Comparison of ENCODE assay signal across 21 cellular contexts in genomic region chr17:78683031-78683961, GRCh38.
DNase-seq lines count a peak whose midpoint lies in the region; ATAC-seq, FAIRE-seq and TF ChIP-seq lines count a peak whose summit lies in the region.
"Had no signal": no experiment of that assay in that cellular context is flagged by ENCODE, and none has a peak within 500 bp of the region (broad histone marks: within the 10 kb centered on the region; RNA-seq: fewer than 3 reads in every experiment).

No MANE protein-coding gene starts in this region.

- CTCF ChIA-PET in RWPE1 (lab: Yijun Ruan, JAX): no interaction called here

- H3K4me3 Mint-ChIP-seq in activated T-cell treated with anti-CD3 and anti-CD28 coated beads, Interleukin-2, amount 50 U/mL, for 72 hours: no peak overlapping the region
- no peak overlapping the region for H3K4me3 Mint-ChIP-seq in dendritic cell treated with granulocyte-macrophage colony-stimulating factor and Interleukin-4, amounts not matched to agents 40 ng/mL and 50 ng/mL, for 4 days
- no peak overlapping the region for H3K4me3 Mint-ChIP-seq in stimulated activated effector memory CD8-positive, alpha-beta T cell treated with anti-CD3 and anti-CD28 coated beads, Interleukin-12 subunit alpha, Interleukin-12 subunit beta, amount 100 ng/mL, for 72 hours

- peak overlapping the region; percentile 38; the same call in 1 of the 2 replicates for H3K27ac ChIP-seq in RWPE1
- peak overlapping the region in 7 of 59 donors; percentile 2 to 48 (median 12) for H3K27ac ChIP-seq in dorsolateral prefrontal cortex
- H3K27ac ChIP-seq: brain microvascular endothelial cell, right atrium auricular region had no signal

- H3K4me3 ChIP-seq in dorsolateral prefrontal cortex: no peak overlapping the region
- H3K4me3 ChIP-seq: K562, mucosa of descending colon, right atrium auricular region had no signal

- H3K9me3 Mint-ChIP-seq in activated T-cell treated with anti-CD3 and anti-CD28 coated beads, Interleukin-2, amount 50 U/mL, for 72 hours: no peaks in the 10 kb centered on the region
- H3K9me3 Mint-ChIP-seq in dendritic cell treated with granulocyte-macrophage colony-stimulating factor and Interleukin-4, amounts not matched to agents 40 ng/mL and 50 ng/mL, for 4 days: no peaks in the 10 kb centered on the region
- no peaks in the 10 kb centered on the region for H3K9me3 Mint-ChIP-seq in stimulated activated effector memory CD8-positive, alpha-beta T cell treated with anti-CD3 and anti-CD28 coated beads, Interleukin-12 subunit alpha, Interleukin-12 subunit beta, amount 100 ng/mL, for 72 hours

- POLR2A ChIA-PET in RWPE1 (lab: Yijun Ruan, JAX; ENCODE audit: low non-redundant PET): no interaction called here

- TF ChIP-seq CTCF in RWPE1 (conservative IDR thresholded peaks at IDR 0.05; ENCODE audit: low read depth): no peak
- no peak for TF ChIP-seq CTCF in dorsolateral prefrontal cortex (IDR thresholded peaks at IDR 0.05 in 54 of 56, conservative IDR thresholded peaks at IDR 0.05 in 2 of 56; ENCODE audit: low read depth in 1 of 56, partially characterized antibody in 56 of 56)

- DNase-seq in activated T-cell treated with anti-CD3 and anti-CD28 coated beads, Interleukin-2, amount 50 U/mL, for 72 hours: no peak
- DNase-seq in activated T-cell treated with anti-CD3 and anti-CD28 coated beads for 4 hours: no peak
- no peak for DNase-seq in RWPE1 (ENCODE audit: low spot score)
- no peak for DNase-seq in stimulated activated effector memory CD8-positive, alpha-beta T cell treated with anti-CD3 and anti-CD28 coated beads, Interleukin-12 subunit alpha, Interleukin-12 subunit beta, amount 100 ng/mL, for 72 hours (ENCODE audit: low spot score in 2 of 2)
- no peak for DNase-seq in dorsolateral prefrontal cortex
- DNase-seq in urothelium cell line (ENCODE audit: low spot score): no peak
- DNase-seq: brain microvascular endothelial cell; Caco-2; foreskin melanocyte; left cardiac atrium; mucosa of descending colon; NCI-H1694 treated with DMSO at 0.1 percent for 48 hours; NCI-H446; nucleus accumbens; RPMI8226; stimulated activated CD4-positive, alpha-beta T cell treated with anti-CD3 and anti-CD28 coated beads, Interleukin-15, amount 100 ng/mL, for 24 hours; stimulated activated naive CD4-positive, alpha-beta T cell treated with Interleukin-2 at 50 U/mL for 16 hours had no signal

- no peaks in the 10 kb centered on the region for H3K4me1 Mint-ChIP-seq in activated T-cell treated with anti-CD3 and anti-CD28 coated beads, Interleukin-2, amount 50 U/mL, for 72 hours (ENCODE audit: low read depth)
- peaks cover 22% of the 10 kb centered on the region for H3K4me1 Mint-ChIP-seq in dendritic cell treated with granulocyte-macrophage colony-stimulating factor and Interleukin-4, amounts not matched to agents 40 ng/mL and 50 ng/mL, for 4 days (ENCODE audit: low read depth)
- peaks cover 19% of the 10 kb centered on the region for H3K4me1 Mint-ChIP-seq in stimulated activated effector memory CD8-positive, alpha-beta T cell treated with anti-CD3 and anti-CD28 coated beads, Interleukin-12 subunit alpha, Interleukin-12 subunit beta, amount 100 ng/mL, for 72 hours

- peaks cover 7 to 20% of the 10 kb centered on the region in 2 donors for H3K36me3 Mint-ChIP-seq in activated T-cell treated with anti-CD3 and anti-CD28 coated beads, Interleukin-2, amount 50 U/mL, for 72 hours (ENCODE audit: insufficient read depth in 2 of 2)
- peaks cover 100% of the 10 kb centered on the region for H3K36me3 Mint-ChIP-seq in dendritic cell treated with granulocyte-macrophage colony-stimulating factor and Interleukin-4, amounts not matched to agents 40 ng/mL and 50 ng/mL, for 4 days (ENCODE audit: low read depth)
- H3K36me3 Mint-ChIP-seq in stimulated activated effector memory CD8-positive, alpha-beta T cell treated with anti-CD3 and anti-CD28 coated beads, Interleukin-12 subunit alpha, Interleukin-12 subunit beta, amount 100 ng/mL, for 72 hours: peaks cover 100% of the 10 kb centered on the region

- H3K27ac Mint-ChIP-seq in activated T-cell treated with anti-CD3 and anti-CD28 coated beads, Interleukin-2, amount 50 U/mL, for 72 hours: peak overlapping the region; percentile 93
- H3K27ac Mint-ChIP-seq in dendritic cell treated with granulocyte-macrophage colony-stimulating factor and Interleukin-4, amounts not matched to agents 40 ng/mL and 50 ng/mL, for 4 days: peak overlapping the region; percentile 13
- H3K27ac Mint-ChIP-seq in stimulated activated effector memory CD8-positive, alpha-beta T cell treated with anti-CD3 and anti-CD28 coated beads, Interleukin-12 subunit alpha, Interleukin-12 subunit beta, amount 100 ng/mL, for 72 hours: peak overlapping the region; percentile 86

- intact Hi-C loops in dendritic cell treated with granulocyte-macrophage colony-stimulating factor and Interleukin-4, amounts not matched to agents 40 ng/mL and 50 ng/mL, for 4 days (cut with micrococcal nuclease): loop anchor here (10.0 kb wide), 1 partner anchor 48 kb away; no protein-coding TSS in a partner anchor
- intact Hi-C loops in dorsolateral prefrontal cortex (cut with DNase I): no loop called here

- no peak for ATAC-seq in activated T-cell treated with anti-CD3 and anti-CD28 coated beads, Interleukin-2, amount 50 U/mL, for 72 hours (replicated peaks in 1 of 2)
- no peak for ATAC-seq in stimulated activated effector memory CD8-positive, alpha-beta T cell treated with anti-CD3 and anti-CD28 coated beads, Interleukin-12 subunit alpha, Interleukin-12 subunit beta, amount 100 ng/mL, for 72 hours
- ATAC-seq in HG03108 (IDR thresholded peaks at IDR 0.05; ENCODE audit: unreplicated experiment): no peak
- ATAC-seq: K562, left cardiac atrium, mucosa of descending colon had no signal

- no peaks in the 10 kb centered on the region for H3K27me3 Mint-ChIP-seq in activated T-cell treated with anti-CD3 and anti-CD28 coated beads, Interleukin-2, amount 50 U/mL, for 72 hours (ENCODE audit: low read depth)
- H3K27me3 Mint-ChIP-seq in dendritic cell treated with granulocyte-macrophage colony-stimulating factor and Interleukin-4, amounts not matched to agents 40 ng/mL and 50 ng/mL, for 4 days: no peaks in the 10 kb centered on the region

- no peak for FAIRE-seq in urothelium cell line (lab: Jason Lieb, UNC)
- FAIRE-seq: K562 had no signal

- no peaks in the 10 kb centered on the region for H3K27me3 ChIP-seq in dorsolateral prefrontal cortex
- H3K27me3 ChIP-seq: brain microvascular endothelial cell, right atrium auricular region had no signal

Comparison
In these comparisons a context has a peak if more than half of its experiments do, and no peak if none do; other contexts are left out.
1. H3K27ac Mint-ChIP-seq: peak in every context shown above with its lines; median percentile 93 in activated T-cell treated with anti-CD3 and anti-CD28 coated beads, Interleukin-2, amount 50 U/mL, for 72 hours; 86 in stimulated activated effector memory CD8-positive, alpha-beta T cell treated with anti-CD3 and anti-CD28 coated beads, Interleukin-12 subunit alpha, Interleukin-12 subunit beta, amount 100 ng/mL, for 72 hours; 13 in dendritic cell treated with granulocyte-macrophage colony-stimulating factor and Interleukin-4, amounts not matched to agents 40 ng/mL and 50 ng/mL, for 4 days.